23 cellular contexts compared by ENCODE assay signal in genomic region chr5:76861616-76862015, GRCh38. TPM values are rescaled to one million over a fixed set of nuclear protein-coding genes. Genes with fewer than 3 reads are reported as not detected.
"Had no signal": no experiment of that assay in that cellular context is flagged by ENCODE, and none has a peak within 500 bp of the region (broad histone marks: within the 10 kb centered on the region; RNA-seq: fewer than 3 reads in every experiment).

No MANE protein-coding gene starts in this region.

- H3K27me3 Mint-ChIP-seq: activated B cell treated with CpG ODN at 0.5 μM for 24 hours; activated CD8-positive, alpha-beta T cell treated with anti-CD3 and anti-CD28 coated beads for 36 hours; activated naive CD8-positive, alpha-beta T cell treated with anti-CD3 and anti-CD28 coated beads, Interleukin-2, amount 10 ng/mL, durations not matched to agents 7 days and 5 days; natural killer cell treated with Interleukin-12 subunit alpha and Interleukin-12 subunit beta and Interleukin-15 and Interleukin-18, amount 100 ng/mL, for 72 hours; stimulated activated naive B cell treated with anti-CD40 and anti-IgM and Interleukin-4, amounts not matched to agents 10 μg/mL and 1 μg/mL and 100 μg/mL, for 72 hours had no signal

- H3K4me3 Mint-ChIP-seq: activated B cell treated with CpG ODN at 0.5 μM for 24 hours; activated CD8-positive, alpha-beta T cell treated with anti-CD3 and anti-CD28 coated beads for 36 hours; activated naive CD8-positive, alpha-beta T cell treated with anti-CD3 and anti-CD28 coated beads, Interleukin-2, amount 10 ng/mL, durations not matched to agents 7 days and 5 days; natural killer cell treated with Interleukin-12 subunit alpha and Interleukin-12 subunit beta and Interleukin-15 and Interleukin-18, amount 100 ng/mL, for 72 hours; stimulated activated naive B cell treated with anti-CD40 and anti-IgM and Interleukin-4, amounts not matched to agents 10 μg/mL and 1 μg/mL and 100 μg/mL, for 72 hours had no signal

- H3K4me3 ChIP-seq: coronary artery, hepatocyte, skin epidermis, tibial artery, uterus had no signal

- ATAC-seq: activated CD8-positive, alpha-beta T cell treated with anti-CD3 and anti-CD28 coated beads for 36 hours; natural killer cell treated with Interleukin-12 subunit alpha and Interleukin-12 subunit beta and Interleukin-15 and Interleukin-18, amount 100 ng/mL, for 72 hours; stimulated activated naive B cell treated with anti-CD40 and anti-IgM and Interleukin-4, amounts not matched to agents 10 μg/mL and 1 μg/mL and 100 μg/mL, for 72 hours had no signal

- H3K36me3 ChIP-seq: tibial artery, uterus had no signal

- H3K36me3 Mint-ChIP-seq: stimulated activated naive B cell treated with anti-CD40 and anti-IgM and Interleukin-4, amounts not matched to agents 10 μg/mL and 1 μg/mL and 100 μg/mL, for 72 hours had no signal

- H3K27me3 ChIP-seq: hepatocyte, tibial artery, uterus had no signal

- DNase-seq: activated B cell treated with CpG ODN at 0.5 μM for 24 hours; activated CD4-positive, alpha-beta T cell treated with anti-CD3 and anti-CD28 coated beads for 48 hours; activated CD8-positive, alpha-beta memory T cell treated with anti-CD3 and anti-CD28 coated beads, Interleukin-2, amount 50 U/mL, for 4 hours; activated CD8-positive, alpha-beta T cell treated with anti-CD3 and anti-CD28 coated beads for 36 hours; activated naive CD4-positive, alpha-beta T cell; activated naive CD8-positive, alpha-beta T cell treated with anti-CD3 and anti-CD28 coated beads, Interleukin-2, amount 10 ng/mL, durations not matched to agents 7 days and 5 days; activated T-cell treated with anti-CD3 and anti-CD28 coated beads, Interleukin-2, amount 50 U/mL, for 48 hours; central memory CD4-positive, alpha-beta T cell; effector CD4-positive, alpha-beta T cell; mesendoderm; nucleus accumbens; stimulated activated CD4-positive, alpha-beta T cell treated with anti-CD3 and anti-CD28 coated beads, Interleukin-15, amount 100 ng/mL, for 24 hours; stimulated activated CD4-positive, alpha-beta T cell treated with anti-CD3 and anti-CD28 coated beads, Interleukin-4, amount 100 ng/mL, for 1 hour; stimulated activated naive B cell treated with anti-CD40 and anti-IgM and Interleukin-4, amounts not matched to agents 10 μg/mL and 1 μg/mL and 100 μg/mL, for 72 hours; tibial artery; uterus had no signal

- H3K9me3 ChIP-seq: tibial artery, uterus had no signal

- H3K9me3 Mint-ChIP-seq: activated B cell treated with CpG ODN at 0.5 μM for 24 hours; activated naive CD8-positive, alpha-beta T cell treated with anti-CD3 and anti-CD28 coated beads, Interleukin-2, amount 10 ng/mL, durations not matched to agents 7 days and 5 days; stimulated activated naive B cell treated with anti-CD40 and anti-IgM and Interleukin-4, amounts not matched to agents 10 μg/mL and 1 μg/mL and 100 μg/mL, for 72 hours had no signal

- H3K27ac Mint-ChIP-seq: activated B cell treated with CpG ODN at 0.5 μM for 24 hours; activated CD8-positive, alpha-beta T cell treated with anti-CD3 and anti-CD28 coated beads for 36 hours; natural killer cell treated with Interleukin-12 subunit alpha and Interleukin-12 subunit beta and Interleukin-15 and Interleukin-18, amount 100 ng/mL, for 72 hours; stimulated activated naive B cell treated with anti-CD40 and anti-IgM and Interleukin-4, amounts not matched to agents 10 μg/mL and 1 μg/mL and 100 μg/mL, for 72 hours had no signal

- H3K79me2 ChIP-seq: hepatocyte had no signal

- H2AFZ ChIP-seq: hepatocyte had no signal

- H3K27ac ChIP-seq: coronary artery, hepatocyte, skin epidermis, tibial artery, uterus had no signal

- H3K4me2 ChIP-seq: hepatocyte had no signal

- H3K4me1 ChIP-seq: tibial artery, uterus had no signal

RNA-seq across cellular contexts. Expression of gene S100Z, which starts 11.8 kb away (rescaled TPM):
- total RNA-seq: activated B cell treated with CpG ODN at 0.5 μM for 24 hours; endothelial cell of umbilical vein; kidney epithelial cell; lower leg skin; natural killer cell treated with Interleukin-12 subunit alpha and Interleukin-12 subunit beta and Interleukin-15 and Interleukin-18, amount 100 ng/mL, for 72 hours had no signal
- polyA plus RNA-seq: endothelial cell of umbilical vein had no signal

RNA-seq across cellular contexts. Expression of gene F2RL1, which starts 42.8 kb away (rescaled TPM):
- total RNA-seq: natural killer cell treated with Interleukin-12 subunit alpha and Interleukin-12 subunit beta and Interleukin-15 and Interleukin-18, amount 100 ng/mL, for 72 hours had no signal
